ENCODE assay signal across 22 cellular contexts in genomic region chr18:49722472-49722871, GRCh38.
A peak's percentile ranks its signal among the peaks of the same experiment; 100 is the strongest.
DNase-seq lines count a peak whose midpoint lies in the region; ATAC-seq and TF ChIP-seq lines count a peak whose summit lies in the region.
"Had no signal": no experiment of that assay in that cellular context is flagged by ENCODE, and none has a peak within 500 bp of the region (broad histone marks: within the 10 kb centered on the region; RNA-seq: fewer than 3 reads in every experiment).

No MANE protein-coding gene starts in this region.

- peak overlapping the region; percentile 4 for H3K4me3 Mint-ChIP-seq in endothelial cell (ENCODE audit: unreplicated experiment)
- H3K4me3 Mint-ChIP-seq: CD4-positive, alpha-beta T cell had no signal

- H3K9me3 Mint-ChIP-seq in endothelial cell (ENCODE audit: unreplicated experiment), result peaks cover 4% of the 10 kb centered on the region
- H3K9me3 Mint-ChIP-seq: CD4-positive, alpha-beta T cell had no signal

- ATAC-seq in GM18907 (IDR thresholded peaks at IDR 0.05; ENCODE audit: unreplicated experiment) (no peak), GM19455 (IDR thresholded peaks at IDR 0.05; ENCODE audit: unreplicated experiment) (no peak)
- ATAC-seq: A549, HCT116, K562 had no signal

- peaks cover 4% of the 10 kb centered on the region for H3K36me3 Mint-ChIP-seq in endothelial cell (ENCODE audit: low read depth, unreplicated experiment)

- H3K4me1 Mint-ChIP-seq in endothelial cell (ENCODE audit: unreplicated experiment), result peaks cover 31% of the 10 kb centered on the region

- no peak for TF ChIP-seq CTCF in endothelial cell (IDR thresholded peaks at IDR 0.05; ENCODE audit: unreplicated experiment)

- H3K27me3 Mint-ChIP-seq in endothelial cell (ENCODE audit: unreplicated experiment), result peaks cover 4% of the 10 kb centered on the region

- DNase-seq in NCI-H1048 (lab: John Stamatoyannopoulos, UW), result peak; percentile 59
- no peak for DNase-seq in endothelial cell (ENCODE audit: low spot score)
- DNase-seq in mucosa of gallbladder (ENCODE audit: low spot score), result peak; percentile 11
- no peak for DNase-seq in NCI-H510A treated with DMSO at 0.1 percent for 48 hours (lab: John Stamatoyannopoulos, UW)
- no peak for DNase-seq in stimulated activated CD4-positive, alpha-beta T cell treated with anti-CD3 and anti-CD28 coated beads, Interleukin-4, amount 100 ng/mL, for 4 hours
- DNase-seq: AML-193; CD4-positive, alpha-beta T cell; DMS53; GOT3; Kasumi-1; NCI-H1105 treated with DMSO at 0.1 percent for 48 hours; NCI-H146; NCI-H1930; NCI-H2107; NCI-H524 treated with DMSO at 0.1 percent for 48 hours; Right ventricle myocardium superior; RPMI8226 had no signal

- peak overlapping the region; percentile 72 for H3K27ac Mint-ChIP-seq in endothelial cell (ENCODE audit: unreplicated experiment)
- H3K27ac Mint-ChIP-seq: CD4-positive, alpha-beta T cell had no signal

Comparison
In these comparisons a context has a peak if more than half of its experiments do, and no peak if none do; other contexts are left out.
1. DNase-seq: peak in NCI-H1048 (single experiment) and mucosa of gallbladder (single experiment); none in endothelial cell (single experiment), NCI-H510A treated with DMSO at 0.1 percent for 48 hours (single experiment) and stimulated activated CD4-positive, alpha-beta T cell treated with anti-CD3 and anti-CD28 coated beads, Interleukin-4, amount 100 ng/mL, for 4 hours (0 of 2).